ENCODE assay signal across 28 cellular contexts in the genomic region with DNA sequence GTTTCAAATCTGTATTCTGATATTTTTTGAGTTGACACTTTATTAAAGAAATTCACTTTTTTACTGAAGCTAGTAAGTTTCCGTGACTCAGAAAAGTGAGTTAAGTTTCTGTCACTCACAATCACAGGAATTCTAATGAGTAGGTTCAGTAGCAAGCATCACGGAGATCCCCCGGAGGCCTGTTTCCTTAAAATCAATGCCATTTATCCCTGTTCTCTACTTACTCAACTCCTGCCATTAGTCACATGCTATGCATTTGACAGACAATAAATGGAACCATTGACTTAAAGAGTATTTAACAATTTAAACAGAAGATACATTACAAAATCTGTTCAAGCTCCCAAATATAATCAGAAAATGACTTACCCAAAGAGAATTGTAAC. TPM values are rescaled to one million over a fixed set of nuclear protein-coding genes. Genes with fewer than 3 reads are reported as not detected.
DNase-seq lines count a peak whose midpoint lies in the region; ATAC-seq, FAIRE-seq and TF ChIP-seq lines count a peak whose summit lies in the region.
"Had no signal": no experiment of that assay in that cellular context is flagged by ENCODE, and none has a peak within 500 bp of the region (broad histone marks: within the 10 kb centered on the region; RNA-seq: fewer than 3 reads in every experiment).

No MANE protein-coding gene starts in this region.

- H3K4me3 ChIP-seq in dorsolateral prefrontal cortex (no peak overlapping the region), mesendoderm (ENCODE audit: low read length) (no peak overlapping the region), HepG2 (replicated peaks in 1 of 3; ENCODE audit: insufficient read depth in 1 of 3, low read depth in 2 of 3, low read length in 3 of 3) (no peak overlapping the region)
- H3K4me3 ChIP-seq: GM23248, SJCRH30 had no signal

- H3K79me1 ChIP-seq in mesendoderm (ENCODE audit: low read length) = no peaks in the 10 kb centered on the region

- no peaks in the 10 kb centered on the region for H3K27me3 Mint-ChIP-seq in activated CD4-positive, alpha-beta T cell treated with anti-CD3 and anti-CD28 coated beads for 36 hours
- H3K27me3 Mint-ChIP-seq: CD8-positive, alpha-beta memory T cell had no signal

- WGBS in mesendoderm (ENCODE audit: extremely low coverage, insufficient coverage, low lambda C conversion rate) = no CpG with 5 or more reads among the region's 3 CpGs
- 97% methylated on average over 3 of the region's 3 CpGs for WGBS in HepG2 (ENCODE audit: low lambda C conversion rate)

- H2BK15ac ChIP-seq in mesendoderm (replicated peaks; ENCODE audit: low read depth) = no peak overlapping the region

- no peak overlapping the region for H3K4ac ChIP-seq in mesendoderm (ENCODE audit: low read depth, low read length)

- BruUV-seq in HepG2 (replicated peaks; lab: Mats Ljungman, UMichigan) = no TSS peak

- H3K23ac ChIP-seq in mesendoderm (ENCODE audit: low read length) = no peak overlapping the region

- H4K5ac ChIP-seq in mesendoderm (ENCODE audit: low read length) = no peak overlapping the region

- H3K4me1 ChIP-seq in mesendoderm (ENCODE audit: control insufficient read depth, low read depth, low read length) (no peaks in the 10 kb centered on the region), HepG2 (ENCODE audit: insufficient read depth, low read length) (no peaks in the 10 kb centered on the region)
- H3K4me1 ChIP-seq: SJCRH30 had no signal

- CTCF ChIA-PET in activated CD4-positive, alpha-beta T cell treated with anti-CD3 and anti-CD28 coated beads for 36 hours (lab: Charles Lee) = interaction anchor here (1.4 to 1.8 kb wide), 3 partner anchors 9 to 25 kb away, joined by 3 to 6 read pairs (median 4); a partner anchor contains a TSS
- CTCF ChIA-PET in HepG2 (lab: Yijun Ruan, JAX; ENCODE audit: low intra/inter-chr PET ratio, low total read pairs) = no interaction called here

- H3K36me3 ChIP-seq in mesendoderm (ENCODE audit: control insufficient read depth, insufficient read depth, low read length) (no peaks in the 10 kb centered on the region), HepG2 (replicated peaks in 1 of 2; ENCODE audit: control insufficient read depth in 1 of 2, insufficient read depth in 2 of 2, low read length in 2 of 2) (peaks cover 4 to 5% of the 10 kb centered on the region in 2 experiments; a peak in 2 of 5 replicates)

- H3K4me2 ChIP-seq in mesendoderm (ENCODE audit: low read length) = no peak overlapping the region
- no peak overlapping the region for H3K4me2 ChIP-seq in HepG2 (ENCODE audit: low read depth, low read length)

- TF ChIP-seq EP300 in HepG2 (IDR thresholded peaks at IDR 0.05; ENCODE audit: low read depth in 2 of 2, low read length in 2 of 2) = no peak
- no peak for TF ChIP-seq EP300 in HepG2 (CRISPR knock-in tag; IDR thresholded peaks at IDR 0.05; ENCODE audit: borderline replicate concordance)

- in situ Hi-C loops in HepG2 (cut with HindIII; ENCODE audit: extremely low pct_ligation_motif_present, low pct_unique_long_range_greater_than_20kb) = no loop called here

- no peak overlapping the region for H3K9ac ChIP-seq in mesendoderm (ENCODE audit: low read length)
- no peak overlapping the region for H3K9ac ChIP-seq in HepG2 (ENCODE audit: insufficient read depth, low read depth, low read length)
- H3K9ac ChIP-seq: GM23248 had no signal

- no peak overlapping the region for H2BK120ac ChIP-seq in mesendoderm (ENCODE audit: low read depth, low read length)

- H3K9me3 ChIP-seq in HepG2 (ENCODE audit: low read length) = no peaks in the 10 kb centered on the region
- H3K9me3 ChIP-seq: SJCRH30 had no signal

- H3K79me2 ChIP-seq in mesendoderm (ENCODE audit: control insufficient read depth, insufficient read depth, low read length) (no peaks in the 10 kb centered on the region), HepG2 (ENCODE audit: insufficient read depth, low read length) (no peaks in the 10 kb centered on the region)

- TF ChIP-seq CTCF in dorsolateral prefrontal cortex (IDR thresholded peaks at IDR 0.05 in 54 of 56, conservative IDR thresholded peaks at IDR 0.05 in 2 of 56; ENCODE audit: low read depth in 1 of 56, partially characterized antibody in 56 of 56) (no peak), HepG2 (CRISPR knock-in tag; IDR thresholded peaks at IDR 0.05) (no peak)

- H3K4me3 Mint-ChIP-seq in activated CD4-positive, alpha-beta T cell treated with anti-CD3 and anti-CD28 coated beads for 36 hours = no peak overlapping the region
- H3K4me3 Mint-ChIP-seq: CD8-positive, alpha-beta memory T cell; H9; HFFc6 had no signal

- no peak overlapping the region for H3K18ac ChIP-seq in mesendoderm (ENCODE audit: low read length)

- no peak overlapping the region for H2AFZ ChIP-seq in HepG2 (ENCODE audit: low read length)
- H2AFZ ChIP-seq: GM23248 had no signal

- no peak for TF ChIP-seq POLR2A in HepG2 (IDR thresholded peaks at IDR 0.05; ENCODE audit: insufficient read depth in 1 of 2, low read depth in 2 of 2, low read length in 2 of 2)

- intact Hi-C loops in activated CD4-positive, alpha-beta T cell treated with anti-CD3 and anti-CD28 coated beads for 36 hours (cut with DNase I, micrococcal nuclease) = no loop called here
- intact Hi-C loops in dorsolateral prefrontal cortex (cut with DNase I) (no loop called here), HepG2 (cut with micrococcal nuclease; ENCODE audit: unreplicated experiment) (no loop called here)

- no peak overlapping the region for H4K8ac ChIP-seq in mesendoderm (ENCODE audit: low read depth, low read length)

- H3K27ac ChIP-seq in dorsolateral prefrontal cortex = peak overlapping the region in 31 of 59 donors; percentile 2 to 69 (median 33)
- no peak overlapping the region for H3K27ac ChIP-seq in mesendoderm (ENCODE audit: low read depth, low read length)
- H3K27ac ChIP-seq in HepG2 (ENCODE audit: extremely low read length, insufficient read depth, low read length) = no peak overlapping the region
- H3K27ac ChIP-seq: 22Rv1, C4-2B, GM23248, SJCRH30 had no signal

- no peaks in the 10 kb centered on the region for H4K20me1 ChIP-seq in HepG2 (ENCODE audit: insufficient read depth, low read length)

- no peak for TF ChIP-seq RAD21 in HepG2 (CRISPR knock-in tag; IDR thresholded peaks at IDR 0.05)

- POLR2A ChIA-PET in activated CD4-positive, alpha-beta T cell treated with anti-CD3 and anti-CD28 coated beads for 36 hours (lab: Charles Lee) = interaction anchor here (1.1 kb wide), 1 partner anchor 29 kb away, joined by 4 read pairs; no protein-coding TSS in a partner anchor
- POLR2A ChIA-PET in HepG2 (lab: Yijun Ruan, JAX) = interaction anchor here (1.7 kb wide), 1 partner anchor 9 kb away, joined by 9 read pairs; a partner anchor contains a TSS

- no peaks in the 10 kb centered on the region for H3K9me3 Mint-ChIP-seq in activated CD4-positive, alpha-beta T cell treated with anti-CD3 and anti-CD28 coated beads for 36 hours (ENCODE audit: low read depth)
- H3K9me3 Mint-ChIP-seq: CD8-positive, alpha-beta memory T cell; H9; HFFc6 had no signal

- peaks cover 15% of the 10 kb centered on the region for H3K4me1 Mint-ChIP-seq in activated CD4-positive, alpha-beta T cell treated with anti-CD3 and anti-CD28 coated beads for 36 hours
- H3K4me1 Mint-ChIP-seq: H9 had no signal

- H3K36me3 Mint-ChIP-seq in activated CD4-positive, alpha-beta T cell treated with anti-CD3 and anti-CD28 coated beads for 36 hours (ENCODE audit: low read depth) = peaks cover 26% of the 10 kb centered on the region

- H2AK5ac ChIP-seq in mesendoderm (ENCODE audit: low read length) = no peak overlapping the region

- FAIRE-seq in HepG2 (lab: Jason Lieb, UNC) = no peak
- FAIRE-seq: G401.6, GM12892 had no signal

- no peak overlapping the region for H2BK5ac ChIP-seq in mesendoderm (ENCODE audit: low read length)

- no peak for DNase-seq in activated CD4-positive, alpha-beta T cell treated with anti-CD3 and anti-CD28 coated beads for 36 hours
- DNase-seq in activated CD4-positive, alpha-beta T cell treated with anti-CD3 and anti-CD28 coated beads for 48 hours = no peak
- DNase-seq in dorsolateral prefrontal cortex (no peak), mesendoderm (peak; percentile 4), NCI-H187 treated with DMSO at 0.1 percent for 48 hours (lab: John Stamatoyannopoulos, UW) (no peak), HepG2 (ENCODE audit: low spot score) (no peak), OCI-M2 (lab: John Stamatoyannopoulos, UW; ENCODE audit: unreplicated experiment) (no peak), A172 (ENCODE audit: low spot score) (no peak)
- DNase-seq: AML-193; CD8-positive, alpha-beta memory T cell; GM23248; H9; HFFc6; KG1; NCI-H1092; NCI-H1436; NCI-H1930; NCI-H226; NCI-H510A treated with DMSO at 0.1 percent for 48 hours; NCI-H748 treated with DMSO at 0.1 percent for 48 hours; SJCRH30 had no signal

- peak; percentile 9 for ATAC-seq in activated CD4-positive, alpha-beta T cell treated with anti-CD3 and anti-CD28 coated beads for 36 hours
- no peak for ATAC-seq in HepG2
- ATAC-seq: Panc1 had no signal

- no peaks in the 10 kb centered on the region for H3K27me3 ChIP-seq in dorsolateral prefrontal cortex
- H3K27me3 ChIP-seq in mesendoderm (ENCODE audit: insufficient read depth, low read length, poor library complexity) = no peaks in the 10 kb centered on the region
- H3K27me3 ChIP-seq in HepG2 (ENCODE audit: control insufficient read depth in 1 of 2, insufficient read depth in 2 of 2, low read length in 2 of 2) = no peaks in the 10 kb centered on the region
- H3K27me3 ChIP-seq: SJCRH30 had no signal

- H3K27ac Mint-ChIP-seq in activated CD4-positive, alpha-beta T cell treated with anti-CD3 and anti-CD28 coated beads for 36 hours = no peak overlapping the region
- H3K27ac Mint-ChIP-seq: CD8-positive, alpha-beta memory T cell; H9; HFFc6 had no signal

- H3K56ac ChIP-seq in mesendoderm (ENCODE audit: low read length) = no peak overlapping the region

RNA-seq across cellular contexts. Expression of a gene that starts 9.0 kb away (rescaled TPM):
- 1 to 10 TPM; 3.4 to 6.6 TPM for total RNA-seq in activated CD4-positive, alpha-beta T cell treated with anti-CD3 and anti-CD28 coated beads for 36 hours
- total RNA-seq in dorsolateral prefrontal cortex (10 to 100 TPM; 13.0 to 66.4 (median 29.6) TPM), HepG2 (2016; rRNA removed; fragmentation: Illumina TruSeq; extraction: Trizol) (9.1 and 13.8 TPM in 2 replicates)
- 13.6 TPM for polyA plus RNA-seq in mesendoderm (2013, experiment 1 of 2)
- polyA plus RNA-seq in mesendoderm (2013, experiment 2 of 2) = 12.8 TPM
- total RNA-seq in HepG2 (2016; cell fraction: cytosol; rRNA removed; fragmentation: Illumina TruSeq; extraction: Trizol; ENCODE audit: low read depth) = 2.6 and 3.7 TPM in 2 replicates
- 9.3 and 14.3 TPM in 2 replicates for total RNA-seq in HepG2 (2016; cell fraction: insoluble cytoplasmic fraction; rRNA removed; fragmentation: Illumina TruSeq; extraction: Trizol)
- 7.4 and 8.2 TPM in 2 replicates for total RNA-seq in HepG2 (2016; cell fraction: membrane; rRNA removed; fragmentation: Illumina TruSeq; extraction: Trizol)
- total RNA-seq in HepG2 (2016; cell fraction: nucleus; rRNA removed; fragmentation: Illumina TruSeq; extraction: Trizol) = 12.6 and 14.0 TPM in 2 replicates
- polyA plus RNA-seq in HepG2 (2011; rRNA removed) = 9.8 and 11.4 TPM in 2 replicates
- 5.6 and 9.6 TPM in 2 replicates for polyA plus RNA-seq in HepG2 (2011; cell fraction: cytosol; rRNA removed)
- 8.1 and 11.8 TPM in 2 replicates for polyA plus RNA-seq in HepG2 (2011; cell fraction: nucleus; rRNA removed)
- polyA plus RNA-seq in HepG2 (2012) = 10.7 and 13.7 TPM in 2 replicates
- polyA plus RNA-seq in HepG2 (2016; cell fraction: cytosol; fragmentation: Illumina TruSeq; extraction: Trizol; ENCODE audit: low read depth) = 3.2 TPM in 2 replicates
- 7.9 and 10.1 TPM in 2 replicates for polyA plus RNA-seq in HepG2 (2016; cell fraction: insoluble cytoplasmic fraction; fragmentation: Illumina TruSeq; extraction: Trizol; ENCODE audit: low read depth)
- 6.7 and 6.9 TPM in 2 replicates for polyA plus RNA-seq in HepG2 (2016; cell fraction: membrane; fragmentation: Illumina TruSeq; extraction: Trizol; ENCODE audit: low read depth)
- polyA plus RNA-seq in HepG2 (2016; cell fraction: nucleus; fragmentation: Illumina TruSeq; extraction: Trizol; ENCODE audit: insufficient read depth, low read depth) = 22.4 and 23.0 TPM in 2 replicates
- polyA minus RNA-seq in HepG2 (2011; rRNA and poly(A)+ RNA removed; ENCODE audit: low replicate concordance) = 10.6 and 11.6 TPM in 2 replicates
- 6.4 and 7.6 TPM in 2 replicates for polyA minus RNA-seq in HepG2 (2011; cell fraction: cytosol; rRNA and poly(A)+ RNA removed)
- polyA minus RNA-seq in HepG2 (2011; cell fraction: nucleus; rRNA and poly(A)+ RNA removed) = 8.4 and 10.2 TPM in 2 replicates
- total RNA-seq in A172 (2014; rRNA removed; shearing (Covaris generic)) = 6.7 and 7.3 TPM in 2 replicates

RNA-seq across cellular contexts. Expression of a gene that starts 25.0 kb away (rescaled TPM):
- 1,000 to 10,000 TPM in 1 of 2 experiments, 100 to 1,000 TPM in 1; 837 to 2,006 TPM for total RNA-seq in activated CD4-positive, alpha-beta T cell treated with anti-CD3 and anti-CD28 coated beads for 36 hours
- total RNA-seq in dorsolateral prefrontal cortex (100 to 1,000 TPM; 173 to 464 (median 290) TPM), HepG2 (2016; rRNA removed; fragmentation: Illumina TruSeq; extraction: Trizol) (3,224 and 3,551 TPM in 2 replicates)
- 3,709 TPM for polyA plus RNA-seq in mesendoderm (2013, experiment 1 of 2)
- polyA plus RNA-seq in mesendoderm (2013, experiment 2 of 2) = 3,667 TPM
- total RNA-seq in HepG2 (2016; cell fraction: cytosol; rRNA removed; fragmentation: Illumina TruSeq; extraction: Trizol; ENCODE audit: low read depth) = 10,695 and 12,100 TPM in 2 replicates
- total RNA-seq in HepG2 (2016; cell fraction: insoluble cytoplasmic fraction; rRNA removed; fragmentation: Illumina TruSeq; extraction: Trizol) = 3,292 and 3,559 TPM in 2 replicates
- total RNA-seq in HepG2 (2016; cell fraction: membrane; rRNA removed; fragmentation: Illumina TruSeq; extraction: Trizol) = 12,582 and 12,681 TPM in 2 replicates
- 1,009 and 1,091 TPM in 2 replicates for total RNA-seq in HepG2 (2016; cell fraction: nucleus; rRNA removed; fragmentation: Illumina TruSeq; extraction: Trizol)
- 6,343 and 7,346 TPM in 2 replicates for polyA plus RNA-seq in HepG2 (2011; rRNA removed)
- 10,754 and 13,161 TPM in 2 replicates for polyA plus RNA-seq in HepG2 (2011; cell fraction: cytosol; rRNA removed)
- polyA plus RNA-seq in HepG2 (2011; cell fraction: nucleus; rRNA removed) = 1,380 and 1,587 TPM in 2 replicates
- polyA plus RNA-seq in HepG2 (2012) = 4,280 and 4,651 TPM in 2 replicates
- polyA plus RNA-seq in HepG2 (2016; cell fraction: cytosol; fragmentation: Illumina TruSeq; extraction: Trizol; ENCODE audit: low read depth) = 13,237 and 13,731 TPM in 2 replicates
- 3,395 and 3,576 TPM in 2 replicates for polyA plus RNA-seq in HepG2 (2016; cell fraction: insoluble cytoplasmic fraction; fragmentation: Illumina TruSeq; extraction: Trizol; ENCODE audit: low read depth)
- 11,484 and 12,144 TPM in 2 replicates for polyA plus RNA-seq in HepG2 (2016; cell fraction: membrane; fragmentation: Illumina TruSeq; extraction: Trizol; ENCODE audit: low read depth)
- 1,833 and 2,013 TPM in 2 replicates for polyA plus RNA-seq in HepG2 (2016; cell fraction: nucleus; fragmentation: Illumina TruSeq; extraction: Trizol; ENCODE audit: insufficient read depth, low read depth)
- polyA minus RNA-seq in HepG2 (2011; rRNA and poly(A)+ RNA removed; ENCODE audit: low replicate concordance) = 2,109 and 3,494 TPM in 2 replicates
- polyA minus RNA-seq in HepG2 (2011; cell fraction: cytosol; rRNA and poly(A)+ RNA removed) = 1,100 and 1,176 TPM in 2 replicates
- polyA minus RNA-seq in HepG2 (2011; cell fraction: nucleus; rRNA and poly(A)+ RNA removed) = 507 and 550 TPM in 2 replicates
- total RNA-seq in A172 (2014; rRNA removed; shearing (Covaris generic)) = 995 and 1,086 TPM in 2 replicates

RNA-seq across cellular contexts. Expression of a gene that starts 31.7 kb away (rescaled TPM):
- total RNA-seq in activated CD4-positive, alpha-beta T cell treated with anti-CD3 and anti-CD28 coated beads for 36 hours = 1 to 10 TPM; 6.0 to 8.5 TPM
- 10 to 100 TPM in 3 of 120 experiments, 1 to 10 TPM in 79, under 1 TPM in 33, not detected in 5; 0.22 to 18.5 (median 1.6) TPM for total RNA-seq in dorsolateral prefrontal cortex
- not detected for polyA plus RNA-seq in mesendoderm (2013, experiment 1 of 2)
- polyA plus RNA-seq in mesendoderm (2013, experiment 2 of 2) = not detected
- total RNA-seq in HepG2 (2016; rRNA removed; fragmentation: Illumina TruSeq; extraction: Trizol) = 0.13 and 0.15 TPM in 2 replicates
- total RNA-seq in HepG2 (2016; cell fraction: cytosol; rRNA removed; fragmentation: Illumina TruSeq; extraction: Trizol; ENCODE audit: low read depth) = not detected in 2 replicates
- 0.13 TPM in 1 of 2 replicates, not detected in the other for total RNA-seq in HepG2 (2016; cell fraction: insoluble cytoplasmic fraction; rRNA removed; fragmentation: Illumina TruSeq; extraction: Trizol)
- total RNA-seq in HepG2 (2016; cell fraction: membrane; rRNA removed; fragmentation: Illumina TruSeq; extraction: Trizol) = 0.22 TPM in 1 of 2 replicates, not detected in the other
- total RNA-seq in HepG2 (2016; cell fraction: nucleus; rRNA removed; fragmentation: Illumina TruSeq; extraction: Trizol) = not detected in 2 replicates
- polyA plus RNA-seq in HepG2 (2011; rRNA removed) = 0.09 and 0.30 TPM in 2 replicates
- 0.03 and 0.28 TPM in 2 replicates for polyA plus RNA-seq in HepG2 (2011; cell fraction: cytosol; rRNA removed)
- polyA plus RNA-seq in HepG2 (2011; cell fraction: nucleus; rRNA removed) = not detected in 2 replicates
- 0.76 and 1.4 TPM in 2 replicates for polyA plus RNA-seq in HepG2 (2012)
- polyA plus RNA-seq in HepG2 (2016; cell fraction: cytosol; fragmentation: Illumina TruSeq; extraction: Trizol; ENCODE audit: low read depth) = not detected in 2 replicates
- not detected in 2 replicates for polyA plus RNA-seq in HepG2 (2016; cell fraction: insoluble cytoplasmic fraction; fragmentation: Illumina TruSeq; extraction: Trizol; ENCODE audit: low read depth)
- not detected in 2 replicates for polyA plus RNA-seq in HepG2 (2016; cell fraction: membrane; fragmentation: Illumina TruSeq; extraction: Trizol; ENCODE audit: low read depth)
- not detected in 2 replicates for polyA plus RNA-seq in HepG2 (2016; cell fraction: nucleus; fragmentation: Illumina TruSeq; extraction: Trizol; ENCODE audit: insufficient read depth, low read depth)
- polyA minus RNA-seq in HepG2 (2011; rRNA and poly(A)+ RNA removed; ENCODE audit: low replicate concordance) = not detected in 2 replicates
- polyA minus RNA-seq in HepG2 (2011; cell fraction: cytosol; rRNA and poly(A)+ RNA removed) = not detected in 2 replicates
- polyA minus RNA-seq in HepG2 (2011; cell fraction: nucleus; rRNA and poly(A)+ RNA removed) = not detected in 2 replicates
- total RNA-seq in A172 (2014; rRNA removed; shearing (Covaris generic)) = 0.19 TPM in 1 of 2 replicates, not detected in the other
- total RNA-seq: Daoy, GM23248, H9, HFFc6 had no signal
- polyA plus RNA-seq: AG04450 had no signal

Comparison
In these comparisons a context has a peak if more than half of its experiments do, and no peak if none do; other contexts are left out.
1. H3K27ac ChIP-seq: peak in dorsolateral prefrontal cortex (31 of 59); none in mesendoderm (single experiment) and HepG2 (single experiment).